In genomic region chr12:42325326-42325775, GRCh38 we compare ENCODE assay signal across 8 cellular contexts. TPM values are rescaled to one million over a fixed set of nuclear protein-coding genes. Genes with fewer than 3 reads are reported as not detected.
A peak's percentile ranks its signal among the peaks of the same experiment; 100 is the strongest.
DNase-seq lines count a peak whose midpoint lies in the region; ATAC-seq and TF ChIP-seq lines count a peak whose summit lies in the region.

No MANE protein-coding gene starts in this region.

- ATAC-seq in left ventricle myocardium superior, result no peak
- ATAC-seq in aorta (ENCODE audit: low FRiP score), result no peak

- TF ChIP-seq CTCF in right atrium auricular region (IDR thresholded peaks at IDR 0.05), result no peak

- H3K4me3 ChIP-seq in right atrium auricular region (peak overlapping the region; percentile 74 to 96), mucosa of rectum (ENCODE audit: low read length in 2 of 2) (peak overlapping the region; percentile 89 to 100), aorta (ENCODE audit: low read length in 2 of 2) (peak overlapping the region; percentile 82 to 97)

- H3K36me3 ChIP-seq in right atrium auricular region (no peaks in the 10 kb centered on the region), mucosa of rectum (ENCODE audit: control insufficient read depth in 2 of 2, insufficient read depth in 2 of 2, low read length in 2 of 2) (peaks cover 0 to 3% of the 10 kb centered on the region in 2 donors), aorta (ENCODE audit: control insufficient read depth in 1 of 2, insufficient read depth in 2 of 2, low read length in 1 of 2) (peaks cover 0 to 3% of the 10 kb centered on the region in 2 donors)

- no peaks in the 10 kb centered on the region for H3K9me3 ChIP-seq in right atrium auricular region
- no peaks in the 10 kb centered on the region for H3K9me3 ChIP-seq in mucosa of rectum (ENCODE audit: control insufficient read depth in 2 of 2, low read length in 2 of 2)
- H3K9me3 ChIP-seq in aorta (ENCODE audit: control insufficient read depth, low read length), result no peaks in the 10 kb centered on the region

- peak overlapping the region; percentile 78 to 89 for H3K9ac ChIP-seq in mucosa of rectum (ENCODE audit: low read depth in 1 of 2, low read length in 2 of 2)

- intact Hi-C loops in left ventricle myocardium superior (cut with micrococcal nuclease) (no loop called here), aorta (cut with DNase I) (loop anchor here (5.0 kb wide), 3 partner anchors 88 to 193 kb away; partner anchors contain the start of genes YAF2 (in 2 of the 2) and GXYLT1 (in 1 of the 2))

- H3K27me3 ChIP-seq in right atrium auricular region (no peaks in the 10 kb centered on the region), mucosa of rectum (ENCODE audit: control insufficient read depth in 2 of 2, insufficient read depth in 2 of 2, low read length in 2 of 2) (no peaks in the 10 kb centered on the region), aorta (ENCODE audit: control insufficient read depth in 1 of 2, insufficient read depth in 2 of 2, low read length in 1 of 2) (no peaks in the 10 kb centered on the region)

- H3K27ac ChIP-seq in right atrium auricular region (peak overlapping the region; percentile 84 to 89), caudate nucleus (ENCODE audit: low read depth, low read length) (peak overlapping the region; percentile 55), mucosa of rectum (ENCODE audit: low read depth in 2 of 2, low read length in 2 of 2) (peak overlapping the region; percentile 68 to 78), aorta (ENCODE audit: low read depth in 1 of 2, low read length in 2 of 2) (peak overlapping the region; percentile 44 to 88)

- H3K4me1 ChIP-seq in right atrium auricular region (peaks cover 0 to 25% of the 10 kb centered on the region in 2 donors), mucosa of rectum (ENCODE audit: control insufficient read depth in 2 of 2, insufficient read depth in 2 of 2, low read length in 2 of 2) (peaks cover 12 to 17% of the 10 kb centered on the region in 2 donors), aorta (ENCODE audit: control insufficient read depth in 1 of 2, insufficient read depth in 2 of 2, low read length in 2 of 2) (peaks cover 6 to 7% of the 10 kb centered on the region in 2 donors)

- DNase-seq in right atrium auricular region (ENCODE audit: low spot score) (no peak), left ventricle myocardium superior (no peak), caudate nucleus (lab: John Stamatoyannopoulos, UW) (peak in 1 of 61 donors; percentile 48), aorta (no peak), HCEC 1CT (no peak), activated gamma-delta T cell treated with Interleukin-2 at 50 U/mL for 16 hours (no peak), anterior cingulate cortex (lab: John Stamatoyannopoulos, UW) (no peak)

- WGBS in aorta, 2 donors, result 22% methylated on average over 11 of the region's 11 CpGs

RNA-seq across cellular contexts. Expression of gene ZCRB1, which starts 0.5 kb away (rescaled TPM):
- total RNA-seq in right atrium auricular region (10 to 100 TPM; 22.7 to 50.2 TPM), left ventricle myocardium superior (58.6 TPM), aorta (10 to 100 TPM; 36.2 to 44.4 TPM)
- 100 to 1,000 TPM in 1 of 2 donors, 10 to 100 TPM in 1; 59.5 to 130 TPM for polyA plus RNA-seq in aorta

RNA-seq across cellular contexts. Expression of gene PPHLN1, which starts 0.6 kb away (rescaled TPM):
- total RNA-seq in right atrium auricular region (10 to 100 TPM; 36.6 to 46.6 TPM), left ventricle myocardium superior (27.8 TPM), aorta (10 to 100 TPM; 50.0 to 52.8 TPM)
- polyA plus RNA-seq in aorta, result 10 to 100 TPM; 27.8 to 27.9 TPM
